ENCODE assay signal across 8 cellular contexts in the genomic region with DNA sequence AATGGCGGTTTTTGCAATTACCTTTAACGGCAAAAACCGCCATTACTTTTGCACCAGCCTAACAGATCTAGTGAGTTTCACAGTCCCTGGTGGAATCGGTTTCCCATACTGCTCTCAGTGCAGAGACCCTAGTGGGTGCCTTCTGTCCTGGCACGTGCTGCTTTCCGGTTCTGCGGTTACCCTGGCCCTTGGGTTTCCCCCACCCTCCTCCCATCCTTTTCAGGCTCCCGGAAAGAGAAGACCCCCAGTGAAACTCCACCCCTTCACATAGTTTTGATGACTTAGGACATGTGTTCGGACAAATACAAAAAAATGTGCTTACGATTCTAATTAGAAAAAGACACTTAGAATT. TPM values are rescaled to one million over a fixed set of nuclear protein-coding genes. Genes with fewer than 3 reads are reported as not detected.
DNase-seq lines count a peak whose midpoint lies in the region; ATAC-seq and TF ChIP-seq lines count a peak whose summit lies in the region.

No MANE protein-coding gene starts in this region.

- no peak for TF ChIP-seq CTCF in SK-N-SH (IDR thresholded peaks at IDR 0.05)
- TF ChIP-seq CTCF in WI38 (IDR thresholded peaks at IDR 0.05; ENCODE audit: low read depth, low read length): no peak
- no peak for TF ChIP-seq CTCF in choroid plexus epithelial cell (conservative IDR thresholded peaks at IDR 0.05; ENCODE audit: low read depth, low read length)
- TF ChIP-seq CTCF in stomach (IDR thresholded peaks at IDR 0.05): no peak

- 34% methylated on average over 10 of the region's 10 CpGs for WGBS in SK-N-SH (ENCODE audit: low lambda C conversion rate)
- WGBS in stomach, 5 donors: 1 to 53% (median 18%) methylated on average over 10 of the region's 10 CpGs

- no peak for TF ChIP-seq EP300 in SK-N-SH (IDR thresholded peaks at IDR 0.05; ENCODE audit: borderline replicate concordance in 1 of 2, low read depth in 1 of 2, low read length in 1 of 2)
- TF ChIP-seq EP300 in stomach (IDR thresholded peaks at IDR 0.05): no peak

- peak overlapping the region; percentile 54; the same call in 1 of the 2 replicates for H3K9ac ChIP-seq in SK-N-SH
- peak overlapping the region; percentile 76 for H3K9ac ChIP-seq in mucosa of stomach (ENCODE audit: low read length)

- H3K4me3 ChIP-seq in SK-N-SH (ENCODE audit: low read depth in 2 of 2, low read length in 1 of 2): peak overlapping the region; percentile 48 to 53
- peak overlapping the region; percentile 45 for H3K4me3 ChIP-seq in WI38 (ENCODE audit: low read depth, low read length)
- peak overlapping the region; percentile 52 for H3K4me3 ChIP-seq in choroid plexus epithelial cell (ENCODE audit: low read depth, low read length)
- H3K4me3 ChIP-seq in mucosa of stomach (ENCODE audit: low read length): peak overlapping the region; percentile 60
- peak overlapping the region; percentile 32 to 47 (median 33) for H3K4me3 ChIP-seq in stomach

- ATAC-seq in SK-N-SH treated with all-trans-retinoic acid at 6 μM for 48 hours (no peak), HG03139 (IDR thresholded peaks at IDR 0.05; ENCODE audit: unreplicated experiment) (peak; percentile 37)

- no peak for TF ChIP-seq POLR2A in stomach (IDR thresholded peaks at IDR 0.05)

- H3K27ac ChIP-seq in SK-N-SH (ENCODE audit: low read depth in 2 of 2, low read length in 1 of 2) (peak overlapping the region; percentile 30 to 81; a peak in 3 of 4 replicates), stomach (peak overlapping the region; percentile 77 to 88 (median 85))

- CTCF ChIA-PET in SK-N-SH (lab: Yijun Ruan, JAX): interaction anchor here (2.3 kb wide), 1 partner anchor 184 kb away, joined by 6 read pairs; no protein-coding TSS in a partner anchor

- intact Hi-C loops in stomach (cut with DNase I; ENCODE audit: low total_unique reads): no loop called here

- DNase-seq in SK-N-SH (peak; percentile 41), choroid plexus epithelial cell (ENCODE audit: low read depth) (peak; percentile 23), stomach (no peak), NCI-H510A treated with DMSO at 0.1 percent for 48 hours (lab: John Stamatoyannopoulos, UW) (no peak)

- H3K79me2 ChIP-seq in SK-N-SH (ENCODE audit: insufficient read depth): no peaks in the 10 kb centered on the region

- TF ChIP-seq RAD21 in SK-N-SH (IDR thresholded peaks at IDR 0.05; ENCODE audit: low read length): no peak

- no peaks in the 10 kb centered on the region for H3K9me2 ChIP-seq in SK-N-SH

- H3K4me2 ChIP-seq in SK-N-SH: peak overlapping the region; percentile 74

- H3K4me1 ChIP-seq in SK-N-SH (ENCODE audit: control insufficient read depth in 1 of 2, insufficient read depth in 2 of 2, low read depth in 1 of 2, low read length in 1 of 2): peaks cover 0 to 8% of the 10 kb centered on the region in 2 experiments; a peak in 1 of 4 replicates
- H3K4me1 ChIP-seq in mucosa of stomach (ENCODE audit: control insufficient read depth, insufficient read depth, low read length): peaks cover 6% of the 10 kb centered on the region
- peaks cover 0 to 15% (median 4%) of the 10 kb centered on the region in 4 donors for H3K4me1 ChIP-seq in stomach

- no peaks in the 10 kb centered on the region for H4K20me1 ChIP-seq in SK-N-SH (ENCODE audit: insufficient read depth)

- POLR2A ChIA-PET in SK-N-SH (lab: Yijun Ruan, JAX): interaction anchor here (0.9 to 1.2 kb wide), 3 partner anchors 63 to 102 kb away, joined by 4 to 6 read pairs (median 4); a partner anchor contains a TSS

- peak overlapping the region; percentile 95 for H2AFZ ChIP-seq in SK-N-SH (ENCODE audit: low read depth)

- no peaks in the 10 kb centered on the region for H3K9me3 ChIP-seq in SK-N-SH
- no peaks in the 10 kb centered on the region for H3K9me3 ChIP-seq in mucosa of stomach (ENCODE audit: control insufficient read depth, low read length)
- H3K9me3 ChIP-seq in stomach: no peaks in the 10 kb centered on the region

- H3K36me3 ChIP-seq in SK-N-SH (replicated peaks in 1 of 2; ENCODE audit: control insufficient read depth in 1 of 2, insufficient read depth in 2 of 2, low read length in 1 of 2): no peaks in the 10 kb centered on the region
- H3K36me3 ChIP-seq in mucosa of stomach (ENCODE audit: control insufficient read depth, insufficient read depth, low read length): no peaks in the 10 kb centered on the region
- no peaks in the 10 kb centered on the region for H3K36me3 ChIP-seq in stomach

- peaks cover 6% of the 10 kb centered on the region for H3F3A ChIP-seq in SK-N-SH (replicated peaks; ENCODE audit: insufficient read depth)

- H3K27me3 ChIP-seq in SK-N-SH (ENCODE audit: insufficient read depth) (no peaks in the 10 kb centered on the region; the same call in 1 of the 2 replicates), mucosa of stomach (ENCODE audit: control insufficient read depth, insufficient read depth, low read length) (no peaks in the 10 kb centered on the region), stomach (peaks cover 0 to 8% (median 0%) of the 10 kb centered on the region in 3 donors)

TF ChIP-seq in SK-N-SH, 30 proteins besides CTCF, POLR2A, EP300 and RAD21 (continues in another document):
- TF ChIP-seq FOXJ3 (CRISPR knock-in tag; IDR thresholded peaks at IDR 0.05) (no peak), FOSL2 (IDR thresholded peaks at IDR 0.05; ENCODE audit: borderline replicate concordance, low read depth) (no peak), FOXM1 (IDR thresholded peaks at IDR 0.05; ENCODE audit: low read depth) (no peak), CHD2 (IDR thresholded peaks at IDR 0.05; ENCODE audit: low read length, partially characterized antibody) (no peak)
- TF ChIP-seq, protein P1, sequence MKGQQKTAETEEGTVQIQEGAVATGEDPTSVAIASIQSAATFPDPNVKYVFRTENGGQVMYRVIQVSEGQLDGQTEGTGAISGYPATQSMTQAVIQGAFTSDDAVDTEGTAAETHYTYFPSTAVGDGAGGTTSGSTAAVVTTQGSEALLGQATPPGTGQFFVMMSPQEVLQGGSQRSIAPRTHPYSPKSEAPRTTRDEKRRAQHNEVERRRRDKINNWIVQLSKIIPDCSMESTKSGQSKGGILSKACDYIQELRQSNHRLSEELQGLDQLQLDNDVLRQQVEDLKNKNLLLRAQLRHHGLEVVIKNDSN (IDR thresholded peaks at IDR 0.05; ENCODE audit: borderline replicate concordance, low read depth): no peak
- TF ChIP-seq, protein P2, sequence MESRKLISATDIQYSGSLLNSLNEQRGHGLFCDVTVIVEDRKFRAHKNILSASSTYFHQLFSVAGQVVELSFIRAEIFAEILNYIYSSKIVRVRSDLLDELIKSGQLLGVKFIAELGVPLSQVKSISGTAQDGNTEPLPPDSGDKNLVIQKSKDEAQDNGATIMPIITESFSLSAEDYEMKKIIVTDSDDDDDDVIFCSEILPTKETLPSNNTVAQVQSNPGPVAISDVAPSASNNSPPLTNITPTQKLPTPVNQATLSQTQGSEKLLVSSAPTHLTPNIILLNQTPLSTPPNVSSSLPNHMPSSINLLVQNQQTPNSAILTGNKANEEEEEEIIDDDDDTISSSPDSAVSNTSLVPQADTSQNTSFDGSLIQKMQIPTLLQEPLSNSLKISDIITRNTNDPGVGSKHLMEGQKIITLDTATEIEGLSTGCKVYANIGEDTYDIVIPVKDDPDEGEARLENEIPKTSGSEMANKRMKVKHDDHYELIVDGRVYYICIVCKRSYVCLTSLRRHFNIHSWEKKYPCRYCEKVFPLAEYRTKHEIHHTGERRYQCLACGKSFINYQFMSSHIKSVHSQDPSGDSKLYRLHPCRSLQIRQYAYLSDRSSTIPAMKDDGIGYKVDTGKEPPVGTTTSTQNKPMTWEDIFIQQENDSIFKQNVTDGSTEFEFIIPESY (IDR thresholded peaks at IDR 0.05; ENCODE audit: borderline replicate concordance, low read depth): no peak

TF ChIP-seq in SK-N-SH treated with all-trans-retinoic acid at 6 μM for 48 hours, 23 proteins besides CTCF, POLR2A, EP300 and RAD21 (continues in another document):
- TF ChIP-seq ARNTL (CRISPR knock-in tag; IDR thresholded peaks at IDR 0.05; ENCODE audit: borderline replicate concordance, low read depth): no peak
- TF ChIP-seq PPARA (CRISPR knock-in tag; IDR thresholded peaks at IDR 0.05; ENCODE audit: borderline replicate concordance): no peak
- TF ChIP-seq, protein P3, sequence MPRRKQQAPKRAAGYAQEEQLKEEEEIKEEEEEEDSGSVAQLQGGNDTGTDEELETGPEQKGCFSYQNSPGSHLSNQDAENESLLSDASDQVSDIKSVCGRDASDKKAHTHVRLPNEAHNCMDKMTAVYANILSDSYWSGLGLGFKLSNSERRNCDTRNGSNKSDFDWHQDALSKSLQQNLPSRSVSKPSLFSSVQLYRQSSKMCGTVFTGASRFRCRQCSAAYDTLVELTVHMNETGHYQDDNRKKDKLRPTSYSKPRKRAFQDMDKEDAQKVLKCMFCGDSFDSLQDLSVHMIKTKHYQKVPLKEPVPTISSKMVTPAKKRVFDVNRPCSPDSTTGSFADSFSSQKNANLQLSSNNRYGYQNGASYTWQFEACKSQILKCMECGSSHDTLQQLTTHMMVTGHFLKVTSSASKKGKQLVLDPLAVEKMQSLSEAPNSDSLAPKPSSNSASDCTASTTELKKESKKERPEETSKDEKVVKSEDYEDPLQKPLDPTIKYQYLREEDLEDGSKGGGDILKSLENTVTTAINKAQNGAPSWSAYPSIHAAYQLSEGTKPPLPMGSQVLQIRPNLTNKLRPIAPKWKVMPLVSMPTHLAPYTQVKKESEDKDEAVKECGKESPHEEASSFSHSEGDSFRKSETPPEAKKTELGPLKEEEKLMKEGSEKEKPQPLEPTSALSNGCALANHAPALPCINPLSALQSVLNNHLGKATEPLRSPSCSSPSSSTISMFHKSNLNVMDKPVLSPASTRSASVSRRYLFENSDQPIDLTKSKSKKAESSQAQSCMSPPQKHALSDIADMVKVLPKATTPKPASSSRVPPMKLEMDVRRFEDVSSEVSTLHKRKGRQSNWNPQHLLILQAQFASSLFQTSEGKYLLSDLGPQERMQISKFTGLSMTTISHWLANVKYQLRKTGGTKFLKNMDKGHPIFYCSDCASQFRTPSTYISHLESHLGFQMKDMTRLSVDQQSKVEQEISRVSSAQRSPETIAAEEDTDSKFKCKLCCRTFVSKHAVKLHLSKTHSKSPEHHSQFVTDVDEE (CRISPR knock-in tag; IDR thresholded peaks at IDR 0.05): no peak
- TF ChIP-seq ZNF70 (CRISPR knock-in tag; IDR thresholded peaks at IDR 0.05): no peak
- TF ChIP-seq ISL1 (CRISPR knock-in tag; IDR thresholded peaks at IDR 0.05): no peak
- no peak for TF ChIP-seq BACH2 (CRISPR knock-in tag; IDR thresholded peaks at IDR 0.05; ENCODE audit: borderline replicate concordance)
- no peak for TF ChIP-seq SNAI2 (CRISPR knock-in tag; IDR thresholded peaks at IDR 0.05)

RNA-seq across cellular contexts. Expression of a gene that starts 36.9 kb away (rescaled TPM):
- polyA plus RNA-seq in SK-N-SH (2012; rRNA removed): 4.4 and 5.3 TPM in 2 replicates
- polyA plus RNA-seq in SK-N-SH (2012; cell fraction: cytosol; rRNA removed): 3.0 and 4.7 TPM in 2 replicates
- polyA plus RNA-seq in SK-N-SH (2012; cell fraction: nucleus; rRNA removed): 3.5 and 4.7 TPM in 2 replicates
- total RNA-seq in stomach: 10 to 100 TPM in 1 of 5 donors, 1 to 10 TPM in 1, under 1 TPM in 1, not detected in 2; 0.92 to 10.7 (median 1.0) TPM
- under 1 TPM; 0.12 to 0.50 (median 0.31) TPM for polyA plus RNA-seq in stomach

RNA-seq across cellular contexts. Expression of a gene that starts 41.5 kb away (rescaled TPM):
- polyA plus RNA-seq in SK-N-SH (2012; rRNA removed) (not detected in 2 replicates), stomach (10 to 100 TPM in 1 of 3 donors, 1 to 10 TPM in 2; 6.6 to 18.4 (median 7.3) TPM)
- not detected in 2 replicates for polyA plus RNA-seq in SK-N-SH (2012; cell fraction: cytosol; rRNA removed)
- not detected in 2 replicates for polyA plus RNA-seq in SK-N-SH (2012; cell fraction: nucleus; rRNA removed)
- total RNA-seq in stomach: 10 to 100 TPM in 1 of 5 donors, 1 to 10 TPM in 2, not detected in 2; 6.6 to 39.7 (median 8.1) TPM

Comparison
In these comparisons a context has a peak if more than half of its experiments do, and no peak if none do; other contexts are left out.
1. DNase-seq: peak in SK-N-SH (single experiment) and choroid plexus epithelial cell (single experiment); none in stomach (single experiment) and NCI-H510A treated with DMSO at 0.1 percent for 48 hours (single experiment).
2. Peak in every context shown above with its lines, with median percentiles within 50 percentile points of each other: H3K4me3 ChIP-seq.